ENCODE assay signal across 1 cellular context in genomic region chr3:30609930-30610701, GRCh38.
TF ChIP-seq lines count a peak whose summit lies in the region.

No MANE protein-coding gene starts in this region.

TF ChIP-seq in HepG2, 621 proteins besides CTCF, POLR2A, EP300 and RAD21 (continued from another document):
- 0 out of 2 replicates have a peak, but pooled peaks have one; percentile 16 for TF ChIP-seq UBTF (CRISPR knock-in tag; IDR thresholded peaks at IDR 0.05)
- peak; percentile 24; the same call in 1 of the 2 replicates for TF ChIP-seq RBFOX2 (IDR thresholded peaks at IDR 0.05; ENCODE audit: low read depth, low read length)
- TF ChIP-seq HDAC2 (CRISPR knock-in tag; IDR thresholded peaks at IDR 0.05), result 0 out of 2 replicates have a peak, but pooled peaks have one; percentile 10
- TF ChIP-seq, protein P1, sequence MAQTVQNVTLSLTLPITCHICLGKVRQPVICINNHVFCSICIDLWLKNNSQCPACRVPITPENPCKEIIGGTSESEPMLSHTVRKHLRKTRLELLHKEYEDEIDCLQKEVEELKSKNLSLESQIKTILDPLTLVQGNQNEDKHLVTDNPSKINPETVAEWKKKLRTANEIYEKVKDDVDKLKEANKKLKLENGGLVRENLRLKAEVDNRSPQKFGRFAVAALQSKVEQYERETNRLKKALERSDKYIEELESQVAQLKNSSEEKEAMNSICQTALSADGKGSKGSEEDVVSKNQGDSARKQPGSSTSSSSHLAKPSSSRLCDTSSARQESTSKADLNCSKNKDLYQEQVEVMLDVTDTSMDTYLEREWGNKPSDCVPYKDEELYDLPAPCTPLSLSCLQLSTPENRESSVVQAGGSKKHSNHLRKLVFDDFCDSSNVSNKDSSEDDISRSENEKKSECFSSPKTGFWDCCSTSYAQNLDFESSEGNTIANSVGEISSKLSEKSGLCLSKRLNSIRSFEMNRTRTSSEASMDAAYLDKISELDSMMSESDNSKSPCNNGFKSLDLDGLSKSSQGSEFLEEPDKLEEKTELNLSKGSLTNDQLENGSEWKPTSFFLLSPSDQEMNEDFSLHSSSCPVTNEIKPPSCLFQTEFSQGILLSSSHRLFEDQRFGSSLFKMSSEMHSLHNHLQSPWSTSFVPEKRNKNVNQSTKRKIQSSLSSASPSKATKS (CRISPR knock-in tag; IDR thresholded peaks at IDR 0.05), result no peak
- TF ChIP-seq ZNF777 (CRISPR knock-in tag; IDR thresholded peaks at IDR 0.05), result no peak
- TF ChIP-seq REST (IDR thresholded peaks at IDR 0.05; ENCODE audit: borderline replicate concordance in 1 of 2, low read depth in 1 of 2, low read length in 2 of 2), result 0 out of 4 replicates have a peak, but pooled peaks of 1 of the 2 experiments have one; percentile 19
- TF ChIP-seq DNMT3B (CRISPR knock-in tag; conservative IDR thresholded peaks at IDR 0.05), result 0 out of 2 replicates have a peak, but pooled peaks have one; percentile 65
- TF ChIP-seq, protein P2, sequence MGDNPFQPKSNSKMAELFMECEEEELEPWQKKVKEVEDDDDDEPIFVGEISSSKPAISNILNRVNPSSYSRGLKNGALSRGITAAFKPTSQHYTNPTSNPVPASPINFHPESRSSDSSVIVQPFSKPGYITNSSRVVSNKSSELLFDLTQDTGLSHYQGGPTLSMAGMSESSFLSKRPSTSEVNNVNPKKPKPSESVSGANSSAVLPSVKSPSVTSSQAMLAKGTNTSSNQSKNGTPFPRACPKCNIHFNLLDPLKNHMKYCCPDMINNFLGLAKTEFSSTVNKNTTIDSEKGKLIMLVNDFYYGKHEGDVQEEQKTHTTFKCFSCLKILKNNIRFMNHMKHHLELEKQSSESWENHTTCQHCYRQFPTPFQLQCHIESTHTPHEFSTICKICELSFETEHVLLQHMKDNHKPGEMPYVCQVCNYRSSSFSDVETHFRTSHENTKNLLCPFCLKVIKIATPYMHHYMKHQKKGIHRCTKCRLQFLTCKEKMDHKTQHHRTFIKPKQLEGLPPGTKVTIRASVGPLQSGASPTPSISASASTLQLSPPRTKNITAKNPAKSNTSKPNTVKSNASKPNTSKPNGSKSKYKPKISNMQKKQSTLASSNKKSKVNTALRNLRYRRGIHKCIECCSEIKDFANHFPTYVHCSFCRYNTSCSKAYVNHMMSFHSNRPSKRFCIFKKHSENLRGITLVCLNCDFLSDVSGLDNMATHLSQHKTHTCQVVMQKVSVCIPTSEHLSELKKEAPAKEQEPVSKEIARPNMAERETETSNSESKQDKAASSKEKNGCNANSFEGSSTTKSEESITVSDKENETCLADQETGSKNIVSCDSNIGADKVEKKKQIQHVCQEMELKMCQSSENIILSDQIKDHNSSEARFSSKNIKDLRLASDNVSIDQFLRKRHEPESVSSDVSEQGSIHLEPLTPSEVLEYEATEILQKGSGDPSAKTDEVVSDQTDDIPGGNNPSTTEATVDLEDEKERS (CRISPR knock-in tag; IDR thresholded peaks at IDR 0.05), result 0 out of 2 replicates have a peak, but pooled peaks have one; percentile 33
- TF ChIP-seq, protein P3, sequence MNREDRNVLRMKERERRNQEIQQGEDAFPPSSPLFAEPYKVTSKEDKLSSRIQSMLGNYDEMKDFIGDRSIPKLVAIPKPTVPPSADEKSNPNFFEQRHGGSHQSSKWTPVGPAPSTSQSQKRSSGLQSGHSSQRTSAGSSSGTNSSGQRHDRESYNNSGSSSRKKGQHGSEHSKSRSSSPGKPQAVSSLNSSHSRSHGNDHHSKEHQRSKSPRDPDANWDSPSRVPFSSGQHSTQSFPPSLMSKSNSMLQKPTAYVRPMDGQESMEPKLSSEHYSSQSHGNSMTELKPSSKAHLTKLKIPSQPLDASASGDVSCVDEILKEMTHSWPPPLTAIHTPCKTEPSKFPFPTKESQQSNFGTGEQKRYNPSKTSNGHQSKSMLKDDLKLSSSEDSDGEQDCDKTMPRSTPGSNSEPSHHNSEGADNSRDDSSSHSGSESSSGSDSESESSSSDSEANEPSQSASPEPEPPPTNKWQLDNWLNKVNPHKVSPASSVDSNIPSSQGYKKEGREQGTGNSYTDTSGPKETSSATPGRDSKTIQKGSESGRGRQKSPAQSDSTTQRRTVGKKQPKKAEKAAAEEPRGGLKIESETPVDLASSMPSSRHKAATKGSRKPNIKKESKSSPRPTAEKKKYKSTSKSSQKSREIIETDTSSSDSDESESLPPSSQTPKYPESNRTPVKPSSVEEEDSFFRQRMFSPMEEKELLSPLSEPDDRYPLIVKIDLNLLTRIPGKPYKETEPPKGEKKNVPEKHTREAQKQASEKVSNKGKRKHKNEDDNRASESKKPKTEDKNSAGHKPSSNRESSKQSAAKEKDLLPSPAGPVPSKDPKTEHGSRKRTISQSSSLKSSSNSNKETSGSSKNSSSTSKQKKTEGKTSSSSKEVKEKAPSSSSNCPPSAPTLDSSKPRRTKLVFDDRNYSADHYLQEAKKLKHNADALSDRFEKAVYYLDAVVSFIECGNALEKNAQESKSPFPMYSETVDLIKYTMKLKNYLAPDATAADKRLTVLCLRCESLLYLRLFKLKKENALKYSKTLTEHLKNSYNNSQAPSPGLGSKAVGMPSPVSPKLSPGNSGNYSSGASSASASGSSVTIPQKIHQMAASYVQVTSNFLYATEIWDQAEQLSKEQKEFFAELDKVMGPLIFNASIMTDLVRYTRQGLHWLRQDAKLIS (CRISPR knock-in tag; IDR thresholded peaks at IDR 0.05), result 0 out of 2 replicates have a peak, but pooled peaks have one; percentile 83
- peak; percentile 26 for TF ChIP-seq RBM22 (optimal IDR thresholded peaks at IDR 0.05; ENCODE audit: low read length)
- 0 out of 2 replicates have a peak, but pooled peaks have one; percentile 5 for TF ChIP-seq PHF8 (CRISPR knock-in tag; IDR thresholded peaks at IDR 0.05)
